In genomic region chr13:113740286-113740556, GRCh38 we compare ENCODE assay signal across 22 cellular contexts. TPM values are rescaled to one million over a fixed set of nuclear protein-coding genes. Genes with fewer than 3 reads are reported as not detected.
DNase-seq lines count a peak whose midpoint lies in the region; ATAC-seq, FAIRE-seq and TF ChIP-seq lines count a peak whose summit lies in the region.
"Had no signal": no experiment of that assay in that cellular context is flagged by ENCODE, and none has a peak within 500 bp of the region (broad histone marks: within the 10 kb centered on the region; RNA-seq: fewer than 3 reads in every experiment).

No MANE protein-coding gene starts in this region.

- TF ChIP-seq POLR2A in IMR-90 (IDR thresholded peaks at IDR 0.05; ENCODE audit: low read depth, low read length) (no peak), spleen (IDR thresholded peaks at IDR 0.05) (no peak), erythroblast (IDR thresholded peaks at IDR 0.05; ENCODE audit: low read length) (no peak)

- H3K36me3 ChIP-seq in BLaER1 treated with 17β-estradiol and CSF1 and Interleukin-3, amounts not matched to agents 10 nM and 100 nM: no peaks in the 10 kb centered on the region
- no peaks in the 10 kb centered on the region for H3K36me3 ChIP-seq in IMR-90 (ENCODE audit: control insufficient read depth, insufficient read depth, low read length)
- H3K36me3 ChIP-seq in kidney (ENCODE audit: control insufficient read depth in 1 of 2, insufficient read depth in 2 of 2, low read length in 2 of 2): no peaks in the 10 kb centered on the region
- H3K36me3 ChIP-seq in spleen: no peaks in the 10 kb centered on the region

- H3K4me2 ChIP-seq in BLaER1 treated with 17β-estradiol and CSF1 and Interleukin-3, amounts not matched to agents 10 nM and 100 nM: peak overlapping the region; percentile 7 to 97 (median 88); a peak in 19 of 22 replicates
- H3K4me2 ChIP-seq in IMR-90 (ENCODE audit: low read depth, low read length): no peak overlapping the region

- H2BK120ac ChIP-seq in IMR-90 (ENCODE audit: low read depth, low read length): no peak overlapping the region

- H4K20me1 ChIP-seq in BLaER1 treated with 17β-estradiol and CSF1 and Interleukin-3, amounts not matched to agents 10 nM and 100 nM: peaks cover 0 to 67% (median 32%) of the 10 kb centered on the region in 11 experiments; a peak in 18 of 22 replicates
- no peaks in the 10 kb centered on the region for H4K20me1 ChIP-seq in IMR-90 (ENCODE audit: insufficient read depth, low read length)

- H3K18ac ChIP-seq in IMR-90 (ENCODE audit: low read depth, low read length): no peak overlapping the region

- H2AK9ac ChIP-seq in IMR-90 (replicated peaks; ENCODE audit: low read depth, low read length, poor library complexity): peak overlapping the region; percentile 47

- H3K4ac ChIP-seq in IMR-90 (ENCODE audit: low read depth, low read length): no peak overlapping the region

- H3K27me3 ChIP-seq in BLaER1 treated with 17β-estradiol and CSF1 and Interleukin-3, amounts not matched to agents 10 nM and 100 nM: peaks cover 15 to 92% (median 41%) of the 10 kb centered on the region in 11 experiments; a peak in 21 of 22 replicates
- H3K27me3 ChIP-seq in IMR-90 (ENCODE audit: control insufficient read depth, insufficient read depth, low read length) (peaks cover 29% of the 10 kb centered on the region), spleen (replicated peaks in 1 of 7) (peaks cover 0 to 71% (median 27%) of the 10 kb centered on the region in 7 donors)

- H3K27ac ChIP-seq in BLaER1 treated with 17β-estradiol and CSF1 and Interleukin-3, amounts not matched to agents 10 nM and 100 nM: no peak overlapping the region
- H3K27ac ChIP-seq in IMR-90 (ENCODE audit: insufficient read depth, low read length) (no peak overlapping the region), kidney (ENCODE audit: low read depth in 2 of 2, low read length in 2 of 2) (no peak overlapping the region), spleen (no peak overlapping the region)
- H3K27ac ChIP-seq: GM23248 had no signal

- H3K4me3 ChIP-seq in BLaER1 treated with 17β-estradiol and CSF1 and Interleukin-3, amounts not matched to agents 10 nM and 100 nM: no peak overlapping the region
- no peak overlapping the region for H3K4me3 ChIP-seq in IMR-90 (ENCODE audit: insufficient read depth, low read depth, low read length)
- H3K4me3 ChIP-seq in kidney (ENCODE audit: low read length in 2 of 2): no peak overlapping the region
- no peak overlapping the region for H3K4me3 ChIP-seq in spleen
- H3K4me3 ChIP-seq: GM23248 had no signal

- H4K5ac ChIP-seq in IMR-90 (ENCODE audit: low read depth, low read length): no peak overlapping the region

- H4K8ac ChIP-seq in IMR-90 (ENCODE audit: low read depth in 2 of 2, low read length in 2 of 2): no peak overlapping the region

- H3K4me1 ChIP-seq in BLaER1 treated with 17β-estradiol and CSF1 and Interleukin-3, amounts not matched to agents 10 nM and 100 nM: peaks cover 65 to 87% (median 78%) of the 10 kb centered on the region in 10 experiments
- H3K4me1 ChIP-seq in IMR-90 (ENCODE audit: control insufficient read depth, insufficient read depth, low read length) (peaks cover 4% of the 10 kb centered on the region; the same call in 1 of the 2 replicates), kidney (ENCODE audit: control insufficient read depth in 1 of 2, insufficient read depth in 1 of 2, low read depth in 1 of 2, low read length in 2 of 2) (peaks cover 0 to 6% of the 10 kb centered on the region in 2 donors), spleen (peaks cover 5 to 22% (median 14%) of the 10 kb centered on the region in 6 donors)

- no peak overlapping the region for H2BK5ac ChIP-seq in IMR-90 (ENCODE audit: low read depth, low read length, poor library complexity, severe bottlenecking)

- CTCF ChIA-PET in IMR-90 (lab: Yijun Ruan, JAX): no interaction called here

- dilution Hi-C loops in IMR-90 (cut with HindIII; ENCODE audit: low sequenced_read_pairs, unreplicated experiment): no loop called here

- ATAC-seq in IMR-90 (ENCODE audit: low read depth): no peak
- ATAC-seq in GM19463 (IDR thresholded peaks at IDR 0.05; ENCODE audit: unreplicated experiment): no peak

- no peak overlapping the region for H2AFZ ChIP-seq in IMR-90 (replicated peaks; ENCODE audit: low read length, poor library complexity)
- H2AFZ ChIP-seq: GM23248 had no signal

- H3K14ac ChIP-seq in IMR-90 (replicated peaks; ENCODE audit: low read depth, low read length): no peak overlapping the region

- no peaks in the 10 kb centered on the region for H3K79me1 ChIP-seq in IMR-90 (ENCODE audit: low read depth in 1 of 2, low read length in 2 of 2)

- DNase-seq in IMR-90: no peak
- peak; percentile 57 for DNase-seq in kidney
- DNase-seq in spleen: peak; percentile 47
- DNase-seq in activated CD4-positive, alpha-beta T cell treated with anti-CD3 and anti-CD28 coated beads, Interleukin-2, amount 50 U/mL, for 4 hours: no peak
- DNase-seq in erythroblast (lab: John Stamatoyannopoulos, UW): no peak
- DNase-seq in SHP77 (lab: John Stamatoyannopoulos, UW): no peak
- DNase-seq: CD4-positive, alpha-beta T cell; DMS 273 treated with DMSO at 0.1 percent for 48 hours; DMS53; DMS79 treated with DMSO at 0.1 percent for 48 hours; GF-D8; GM23248; H7; HCEC 1CT had no signal

- POLR2A ChIA-PET in IMR-90 (lab: Charles Lee; ENCODE audit: unreplicated experiment): no interaction called here

- H3K9ac ChIP-seq in BLaER1 treated with 17β-estradiol and CSF1 and Interleukin-3, amounts not matched to agents 10 nM and 100 nM: no peak overlapping the region
- H3K9ac ChIP-seq in IMR-90 (ENCODE audit: low read depth, low read length) (no peak overlapping the region), kidney (ENCODE audit: low read length in 2 of 2) (no peak overlapping the region)
- H3K9ac ChIP-seq: GM23248 had no signal

- no peak overlapping the region for H2AK5ac ChIP-seq in IMR-90 (ENCODE audit: low read depth, low read length)

- intact Hi-C loops in IMR-90 (cut with micrococcal nuclease): no loop called here
- intact Hi-C loops in kidney (cut with DNase I): no loop called here
- intact Hi-C loops in spleen (cut with DNase I; ENCODE audit: low total_unique reads): no loop called here

- no peaks in the 10 kb centered on the region for H3K9me1 ChIP-seq in IMR-90 (ENCODE audit: insufficient read depth, low read length)

- no peak overlapping the region for H3K23ac ChIP-seq in IMR-90 (ENCODE audit: low read depth, low read length)

- H3K9me3 ChIP-seq in BLaER1 treated with 17β-estradiol and CSF1 and Interleukin-3, amounts not matched to agents 10 nM and 100 nM (replicated peaks in 1 of 11): no peaks in the 10 kb centered on the region
- H3K9me3 ChIP-seq in IMR-90 (ENCODE audit: control insufficient read depth, insufficient read depth, low read length): no peaks in the 10 kb centered on the region
- H3K9me3 ChIP-seq in kidney (ENCODE audit: control insufficient read depth in 1 of 2, low read length in 2 of 2): no peaks in the 10 kb centered on the region
- no peaks in the 10 kb centered on the region for H3K9me3 ChIP-seq in spleen

- no TSS peak for BruUV-seq in IMR-90 (replicated peaks; lab: Mats Ljungman, UMichigan)

- in situ Hi-C loops in IMR-90 (cut with MboI; ENCODE audit: low sequenced_read_pairs): no loop called here

- H2BK20ac ChIP-seq in IMR-90 (ENCODE audit: low read depth, low read length): no peak overlapping the region

- TF ChIP-seq RAD21 in IMR-90 (IDR thresholded peaks at IDR 0.05; ENCODE audit: low read length): no peak

- H4K91ac ChIP-seq in IMR-90 (ENCODE audit: insufficient read depth, low read depth, low read length): no peak overlapping the region

- no peak overlapping the region for H2BK15ac ChIP-seq in IMR-90 (ENCODE audit: low read depth, low read length)

- FAIRE-seq in kidney (lab: Jason Lieb, UNC): no peak
- FAIRE-seq: D721Med, GM12891, GM18507, H1 had no signal

- WGBS in IMR-90 (ENCODE audit: extremely low coverage in 2 of 2, insufficient read length in 1 of 2), 2 experiments: 82% methylated on average over 6 of the region's 9 CpGs; no CpG with 5 or more reads in 1 of the 2 experiments
- 47 to 61% (median 52%) methylated on average over 9 of the region's 9 CpGs for WGBS in spleen, 5 donors

- H3K56ac ChIP-seq in IMR-90 (ENCODE audit: extremely low read depth, insufficient read depth, low read length): no peak overlapping the region

- TF ChIP-seq CTCF in IMR-90 (conservative IDR thresholded peaks at IDR 0.05; ENCODE audit: low read depth, low read length) (no peak), kidney (IDR thresholded peaks at IDR 0.05; ENCODE audit: borderline replicate concordance, extremely low read depth, insufficient read depth) (no peak), spleen (IDR thresholded peaks at IDR 0.05 in 8 of 11, conservative IDR thresholded peaks at IDR 0.05 in 3 of 11) (no peak)

TF ChIP-seq in IMR-90, 13 proteins besides CTCF, POLR2A, EP300 and RAD21 (continues in another document):
- TF ChIP-seq BHLHE40 (IDR thresholded peaks at IDR 0.05; ENCODE audit: low read depth, low read length): no peak
- no peak for TF ChIP-seq MAZ (IDR thresholded peaks at IDR 0.05; ENCODE audit: borderline replicate concordance, low read depth, low read length)
- no peak for TF ChIP-seq RCOR1 (IDR thresholded peaks at IDR 0.05; ENCODE audit: insufficient replicate concordance, low read length)
- no peak for TF ChIP-seq USF2 (IDR thresholded peaks at IDR 0.05; ENCODE audit: low read depth, low read length)
- TF ChIP-seq CHD1 (IDR thresholded peaks at IDR 0.05; ENCODE audit: low read depth, low read length): no peak

RNA-seq across cellular contexts. Expression of gene TMEM255B, which starts 18.8 kb away (rescaled TPM):
- 0.36 and 0.83 TPM in 2 replicates for total RNA-seq in IMR-90 (2012; rRNA removed)
- polyA plus RNA-seq in IMR-90 (2012; rRNA removed): 0.94 and 1.1 TPM in 2 replicates
- polyA plus RNA-seq in IMR-90 (2012; cell fraction: cytosol; rRNA removed): 0.65 and 1.3 TPM in 2 replicates
- polyA plus RNA-seq in IMR-90 (2012; cell fraction: nucleus; rRNA removed; ENCODE audit: low replicate concordance): 0.46 and 0.95 TPM in 2 replicates
- 29.3 TPM for total RNA-seq in kidney
- polyA plus RNA-seq in kidney (ENCODE audit: insufficient read depth, low read depth, low replicate concordance): 11.9 TPM
- total RNA-seq in spleen: 10 to 100 TPM in 6 of 7 donors, 1 to 10 TPM in 1; 5.7 to 26.9 (median 22.2) TPM
- polyA plus RNA-seq in spleen: 10 to 100 TPM in 2 of 3 donors, 1 to 10 TPM in 1; 6.0 to 13.0 (median 10.3) TPM
- total RNA-seq: G401, GM23248 had no signal
- polyA plus RNA-seq: CD8-positive, alpha-beta memory T cell had no signal

Comparison
In these comparisons a context has a peak if more than half of its experiments do, and no peak if none do; other contexts are left out.
1. DNase-seq: peak in kidney (single experiment) and spleen (single experiment); none in IMR-90 (single experiment), activated CD4-positive, alpha-beta T cell treated with anti-CD3 and anti-CD28 coated beads, Interleukin-2, amount 50 U/mL, for 4 hours (0 of 2), erythroblast (0 of 2) and SHP77 (0 of 2).